ENCODE assay signal across 8 cellular contexts in the genomic region with DNA sequence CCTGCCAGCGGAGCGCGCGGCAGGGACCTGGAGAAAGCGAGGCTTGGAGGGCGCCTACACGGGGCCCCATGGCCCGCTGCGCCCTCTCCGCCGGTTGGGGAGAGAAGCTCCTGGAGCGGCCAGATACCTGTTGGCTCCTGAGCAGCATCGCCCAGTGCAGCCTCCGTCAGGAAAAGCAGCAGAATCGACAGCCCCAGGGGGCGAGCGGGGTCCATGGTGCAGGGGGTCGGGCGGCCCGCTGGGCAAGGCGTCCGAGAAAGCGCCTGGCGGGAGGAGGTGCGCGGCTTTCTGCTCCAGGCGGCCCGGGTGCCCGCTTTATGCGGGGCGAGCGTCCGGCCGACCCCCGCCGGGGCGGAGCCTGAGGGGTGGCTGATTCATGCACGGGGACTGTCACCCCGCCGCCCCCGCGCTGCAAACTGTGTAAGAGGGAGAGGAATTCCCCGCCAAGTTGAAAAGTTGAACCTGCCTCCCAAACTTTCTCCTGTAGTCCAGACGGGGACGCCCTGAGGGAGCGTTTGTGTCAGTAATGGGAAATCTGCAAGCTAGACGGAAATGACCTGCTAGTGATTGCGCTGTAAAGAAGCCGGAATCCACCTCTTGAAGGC. TPM values are rescaled to one million over a fixed set of nuclear protein-coding genes. Genes with fewer than 3 reads are reported as not detected.
DNase-seq lines count a peak whose midpoint lies in the region; ATAC-seq, FAIRE-seq and TF ChIP-seq lines count a peak whose summit lies in the region.

A gene with protein sequence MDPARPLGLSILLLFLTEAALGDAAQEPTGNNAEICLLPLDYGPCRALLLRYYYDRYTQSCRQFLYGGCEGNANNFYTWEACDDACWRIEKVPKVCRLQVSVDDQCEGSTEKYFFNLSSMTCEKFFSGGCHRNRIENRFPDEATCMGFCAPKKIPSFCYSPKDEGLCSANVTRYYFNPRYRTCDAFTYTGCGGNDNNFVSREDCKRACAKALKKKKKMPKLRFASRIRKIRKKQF (minus strand): TSS at position 290 of the 605 bp plus-strand sequence. CDS start 75 bp downstream, at position 215.

- DNase-seq in ACHN (peak; percentile 97), HK-2 (ENCODE audit: unreplicated experiment) (peak; percentile 89), astrocyte (ENCODE audit: low read depth) (peak; percentile 82), GOT3 (lab: John Stamatoyannopoulos, UW) (no peak)

- no peaks in the 10 kb centered on the region for H3K27me3 Mint-ChIP-seq in astrocyte (ENCODE audit: low read depth, unreplicated experiment)

- H3K9me3 Mint-ChIP-seq in astrocyte (ENCODE audit: unreplicated experiment): no peaks in the 10 kb centered on the region

- H3K4me1 Mint-ChIP-seq in astrocyte (ENCODE audit: low read depth, unreplicated experiment): peaks cover 12% of the 10 kb centered on the region

- H3K4me1 ChIP-seq in astrocyte (ENCODE audit: insufficient read depth, low read length) (peaks cover 8% of the 10 kb centered on the region), iPS-20b (ENCODE audit: insufficient read depth, low read length) (no peaks in the 10 kb centered on the region)

- no peaks in the 10 kb centered on the region for H3K27me3 ChIP-seq in astrocyte (ENCODE audit: insufficient read depth, low read length)
- peaks cover 36% of the 10 kb centered on the region for H3K27me3 ChIP-seq in iPS-20b (ENCODE audit: insufficient read depth, low read length)

- H3K36me3 ChIP-seq in astrocyte (ENCODE audit: insufficient read depth, low read length): no peaks in the 10 kb centered on the region
- no peaks in the 10 kb centered on the region for H3K36me3 ChIP-seq in iPS-20b (ENCODE audit: insufficient read depth, low read depth, low read length)

- H4K20me1 ChIP-seq in astrocyte (ENCODE audit: insufficient read depth, low read length): no peaks in the 10 kb centered on the region

- ATAC-seq in GM19043 (IDR thresholded peaks at IDR 0.05; ENCODE audit: low read depth, unreplicated experiment) (peak; percentile 45), GM19023 (IDR thresholded peaks at IDR 0.05; ENCODE audit: unreplicated experiment) (no peak)

- TF ChIP-seq CTCF in astrocyte (IDR thresholded peaks at IDR 0.05; ENCODE audit: insufficient read depth, low read depth, low read length): no peak

- in situ Hi-C loops in ACHN (cut with HindIII; ENCODE audit: low pct_ligation_motif_present, low pct_unique_long_range_greater_than_20kb, low sequenced_read_pairs): loop anchor here (25.0 kb wide), 1 partner anchor 178 kb away; no protein-coding TSS in a partner anchor

- H3K36me3 Mint-ChIP-seq in astrocyte (ENCODE audit: low read depth, unreplicated experiment): no peaks in the 10 kb centered on the region

- H3K4me3 ChIP-seq in astrocyte (ENCODE audit: insufficient read depth, low read depth, low read length) (peak within 1 kb of the TSS; percentile 93), iPS-20b (ENCODE audit: low read length) (peak within 1 kb of the TSS; percentile 82), skin epidermis (peak within 1 kb of the TSS; percentile 4 to 42 (median 27))

- H3K27ac ChIP-seq in astrocyte (ENCODE audit: low read depth, low read length): peak within 1 kb of the TSS; percentile 60
- no peak within 1 kb of the TSS for H3K27ac ChIP-seq in iPS-20b (ENCODE audit: low read length)
- peak within 1 kb of the TSS in 1 of 21 experiments; percentile 20 for H3K27ac ChIP-seq in skin epidermis

- H3K9ac ChIP-seq in astrocyte (ENCODE audit: low read length): peak within 1 kb of the TSS; percentile 88
- peak within 1 kb of the TSS; percentile 50; the same call in 1 of the 2 replicates for H3K9ac ChIP-seq in iPS-20b (ENCODE audit: low read depth, low read length)

- H3K4me3 Mint-ChIP-seq in astrocyte (ENCODE audit: unreplicated experiment): peak within 1 kb of the TSS; percentile 89

- H3K4me2 ChIP-seq in astrocyte (ENCODE audit: low read length): peak within 1 kb of the TSS; percentile 99

- FAIRE-seq in astrocyte (lab: Jason Lieb, UNC): no peak

- H3K9me3 ChIP-seq in astrocyte (ENCODE audit: insufficient read depth, low read depth, low read length) (no peaks in the 10 kb centered on the region), iPS-20b (ENCODE audit: insufficient read depth, low read depth, low read length) (no peaks in the 10 kb centered on the region)

- H3K27ac Mint-ChIP-seq in astrocyte (ENCODE audit: unreplicated experiment): peak within 1 kb of the TSS; percentile 20

- no peaks in the 10 kb centered on the region for H3K79me2 ChIP-seq in astrocyte (ENCODE audit: insufficient read depth, low read length)

- H2AFZ ChIP-seq in astrocyte (ENCODE audit: low read depth, low read length): peak within 1 kb of the TSS; percentile 93

RNA-seq across cellular contexts. Expression of the gene that starts here (rescaled TPM):
- total RNA-seq in astrocyte: 66.2 and 74.8 TPM in 2 replicates

Comparison
In these comparisons a context has a peak if more than half of its experiments do, and no peak if none do; other contexts are left out.
1. H3K4me3 ChIP-seq: peak in every context shown above with its lines; median percentile 93 in astrocyte; 82 in iPS-20b; 27 in skin epidermis.